ENCODE assay signal across 32 cellular contexts in the genomic region with DNA sequence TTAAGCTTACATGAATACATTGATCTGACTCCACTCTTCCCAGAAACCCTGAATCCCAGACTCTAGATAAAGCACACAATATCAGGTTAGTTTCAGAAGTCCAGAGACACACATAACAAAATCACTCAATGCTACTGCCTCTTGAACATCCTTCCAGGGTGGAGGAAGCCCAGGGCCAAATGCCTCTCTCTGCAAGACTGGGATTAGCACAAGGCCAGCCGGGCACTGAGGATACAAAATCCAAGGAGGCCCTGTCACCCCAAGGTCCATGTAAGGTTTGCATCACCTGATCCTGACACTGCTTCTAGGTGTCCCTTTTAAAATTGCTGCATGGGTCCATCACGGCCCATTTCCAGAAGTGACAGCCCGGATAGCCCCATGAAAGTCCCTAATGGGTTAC. TPM values are rescaled to one million over a fixed set of nuclear protein-coding genes. Genes with fewer than 3 reads are reported as not detected.
"Had no signal": no experiment of that assay in that cellular context is flagged by ENCODE, and none has a peak within 500 bp of the region (broad histone marks: within the 10 kb centered on the region; RNA-seq: fewer than 3 reads in every experiment).

No MANE protein-coding gene starts in this region.

- H3K27ac ChIP-seq: ascending aorta, brain microvascular endothelial cell, coronary artery, epithelial cell of prostate, esophagus squamous epithelium, gastroesophageal sphincter had no signal

- H3K27me3 ChIP-seq: ascending aorta had no signal

- H3K4me3 ChIP-seq: ascending aorta, coronary artery, dorsolateral prefrontal cortex, esophagus squamous epithelium, gastroesophageal sphincter had no signal

- H3K9me3 Mint-ChIP-seq: activated CD4-positive, alpha-beta memory T cell treated with anti-CD3 and anti-CD28 coated beads for 36 hours; activated CD4-positive, alpha-beta T cell treated with anti-CD3 and anti-CD28 coated beads, Interleukin-2, amount 10 ng/mL, durations not matched to agents 24 days and 14 days; activated naive CD4-positive, alpha-beta T cell treated with anti-CD3 and anti-CD28 coated beads, Interleukin-2, amount 10 ng/mL, durations not matched to agents 7 days and 5 days; activated naive CD4-positive, alpha-beta T cell treated with anti-CD3 and anti-CD28 coated beads, Interleukin-2, amount 50 U/mL, for 72 hours; activated naive CD8-positive, alpha-beta T cell treated with anti-CD3 and anti-CD28 coated beads, Interleukin-2, amount 10 ng/mL, durations not matched to agents 7 days and 5 days; activated T-cell treated with anti-CD3 and anti-CD28 coated beads, Interleukin-2, amount 50 U/mL, for 24 hours; activated T-cell treated with anti-CD3 and anti-CD28 coated beads, Interleukin-2, amount 50 U/mL, for 72 hours; central memory CD8-positive, alpha-beta T cell; dendritic cell treated with granulocyte-macrophage colony-stimulating factor and Interleukin-4, amounts not matched to agents 40 ng/mL and 50 ng/mL, for 4 days; effector memory CD8-positive, alpha-beta T cell had no signal

- ATAC-seq: activated CD4-positive, alpha-beta T cell treated with anti-CD3 and anti-CD28 coated beads for 36 hours; activated CD8-positive, alpha-beta T cell treated with anti-CD3 and anti-CD28 coated beads, Interleukin-2, amount 10 ng/mL, durations not matched to agents 7 days and 5 days; activated naive CD4-positive, alpha-beta T cell treated with anti-CD3 and anti-CD28 coated beads, Interleukin-2, amount 50 U/mL, for 72 hours; activated T-cell treated with anti-CD3 and anti-CD28 coated beads, Interleukin-2, amount 50 U/mL, for 72 hours; effector memory CD8-positive, alpha-beta T cell; gastroesophageal sphincter had no signal

- H3K36me3 ChIP-seq: ascending aorta, brain microvascular endothelial cell, esophagus squamous epithelium, gastroesophageal sphincter had no signal

- H3K27ac Mint-ChIP-seq: activated CD4-positive, alpha-beta memory T cell treated with anti-CD3 and anti-CD28 coated beads for 36 hours; activated CD4-positive, alpha-beta T cell treated with anti-CD3 and anti-CD28 coated beads for 36 hours; activated CD4-positive, alpha-beta T cell treated with anti-CD3 and anti-CD28 coated beads, Interleukin-2, amount 10 ng/mL, durations not matched to agents 24 days and 14 days; activated CD8-positive, alpha-beta T cell treated with anti-CD3 and anti-CD28 coated beads, Interleukin-2, amount 10 ng/mL, durations not matched to agents 7 days and 5 days; activated naive CD4-positive, alpha-beta T cell treated with anti-CD3 and anti-CD28 coated beads, Interleukin-2, amount 10 ng/mL, durations not matched to agents 7 days and 5 days; activated naive CD4-positive, alpha-beta T cell treated with anti-CD3 and anti-CD28 coated beads, Interleukin-2, amount 50 U/mL, for 72 hours; activated naive CD8-positive, alpha-beta T cell treated with anti-CD3 and anti-CD28 coated beads, Interleukin-2, amount 10 ng/mL, durations not matched to agents 7 days and 5 days; activated T-cell treated with anti-CD3 and anti-CD28 coated beads, Interleukin-2, amount 50 U/mL, for 24 hours; dendritic cell treated with granulocyte-macrophage colony-stimulating factor and Interleukin-4, amounts not matched to agents 40 ng/mL and 50 ng/mL, for 4 days; effector memory CD8-positive, alpha-beta T cell had no signal

- DNase-seq: activated CD4-positive, alpha-beta memory T cell treated with anti-CD3 and anti-CD28 coated beads for 36 hours; activated CD4-positive, alpha-beta T cell treated with anti-CD3 and anti-CD28 coated beads for 36 hours; activated CD4-positive, alpha-beta T cell treated with anti-CD3 and anti-CD28 coated beads, Interleukin-2, amount 10 ng/mL, durations not matched to agents 24 days and 14 days; activated CD4-positive, CD25-positive, alpha-beta regulatory T cell; activated CD4-positive, CD25-positive, alpha-beta regulatory T cell treated with anti-CD3 and anti-CD28 coated beads, Interleukin-2, amount 50 U/mL, for 72 hours; activated CD8-positive, alpha-beta memory T cell treated with anti-CD3 and anti-CD28 coated beads, Interleukin-2, amount 50 U/mL, for 48 hours; activated CD8-positive, alpha-beta T cell treated with anti-CD3 and anti-CD28 coated beads, Interleukin-2, amount 10 ng/mL, durations not matched to agents 7 days and 5 days; activated gamma-delta T cell; activated naive CD4-positive, alpha-beta T cell; activated naive CD4-positive, alpha-beta T cell treated with anti-CD3 and anti-CD28 coated beads, Interleukin-2, amount 10 ng/mL, durations not matched to agents 7 days and 5 days; activated naive CD8-positive, alpha-beta T cell treated with anti-CD3 and anti-CD28 coated beads, Interleukin-2, amount 10 ng/mL, durations not matched to agents 7 days and 5 days; activated T-cell treated with anti-CD3 and anti-CD28 coated beads for 4 hours; activated T-cell treated with anti-CD3 and anti-CD28 coated beads, Interleukin-2, amount 50 U/mL, for 24 hours; activated T-cell treated with anti-CD3 and anti-CD28 coated beads, Interleukin-2, amount 50 U/mL, for 72 hours; brain microvascular endothelial cell; dorsolateral prefrontal cortex; effector CD4-positive, alpha-beta T cell; effector memory CD8-positive, alpha-beta T cell; esophagus squamous epithelium; foreskin melanocyte; T-helper 2 cell had no signal

- H3K36me3 Mint-ChIP-seq: activated CD4-positive, alpha-beta memory T cell treated with anti-CD3 and anti-CD28 coated beads for 36 hours; activated naive CD4-positive, alpha-beta T cell treated with anti-CD3 and anti-CD28 coated beads, Interleukin-2, amount 50 U/mL, for 72 hours had no signal

- H3K4me3 Mint-ChIP-seq: activated CD4-positive, alpha-beta memory T cell treated with anti-CD3 and anti-CD28 coated beads for 36 hours; activated CD4-positive, alpha-beta T cell treated with anti-CD3 and anti-CD28 coated beads for 36 hours; dendritic cell treated with granulocyte-macrophage colony-stimulating factor and Interleukin-4, amounts not matched to agents 40 ng/mL and 50 ng/mL, for 4 days had no signal

- FAIRE-seq: bronchial epithelial cell, endometrium, endothelial cell of umbilical vein had no signal

- H3K9me3 ChIP-seq: ascending aorta, esophagus squamous epithelium, gastroesophageal sphincter had no signal

RNA-seq across cellular contexts. Expression of gene PLXNA4, which starts 2.6 kb away (rescaled TPM):
- total RNA-seq: fibroblast of villous mesenchyme had no signal
